17 cellular contexts compared by ENCODE assay signal in genomic region chr12:95951515-95951914, GRCh38. TPM values are rescaled to one million over a fixed set of nuclear protein-coding genes. Genes with fewer than 3 reads are reported as not detected.
"Had no signal": no experiment of that assay in that cellular context is flagged by ENCODE, and none has a peak within 500 bp of the region (broad histone marks: within the 10 kb centered on the region; RNA-seq: fewer than 3 reads in every experiment).

No MANE protein-coding gene starts in this region.

- H3K4me1 Mint-ChIP-seq: mesothelial cell of epicardium, neural crest cell had no signal

- ATAC-seq: gastrocnemius medialis, left colon, right cardiac atrium had no signal

- DNase-seq: activated CD4-positive, alpha-beta T cell treated with anti-CD3 and anti-CD28 coated beads for 1 hour; activated CD4-positive, alpha-beta T cell treated with anti-CD3 and anti-CD28 coated beads, Interleukin-2, amount 50 U/mL, for 48 hours; activated naive CD4-positive, alpha-beta T cell treated with anti-CD3 and anti-CD28 coated beads, Interleukin-2, amount 50 U/mL, for 16 hours; erythroblast; gastrocnemius medialis; left colon; right cardiac atrium; stimulated activated CD4-positive, alpha-beta T cell treated with anti-CD3 and anti-CD28 coated beads, Interleukin-15, amount 100 ng/mL, for 24 hours; stimulated activated CD4-positive, alpha-beta T cell treated with anti-CD3 and anti-CD28 coated beads, Interleukin-4, amount 100 ng/mL, for 1 hour; stimulated activated naive CD4-positive, alpha-beta T cell; substantia nigra had no signal

- H3K9me3 Mint-ChIP-seq: activated T-helper 2 cell treated with anti-CD3 and anti-CD28 coated beads, Interferon-gamma antibody, Interleukin-2, Interleukin-4, amounts not matched to agents 10 μg/mL and 5 μg/mL and 100 μg/mL, durations not matched to agents 14 hours and 24 hours and 36 hours; neural crest cell had no signal

- H3K27ac Mint-ChIP-seq: activated T-helper 2 cell treated with anti-CD3 and anti-CD28 coated beads, Interferon-gamma antibody, Interleukin-2, Interleukin-4, amounts not matched to agents 10 μg/mL and 5 μg/mL and 100 μg/mL, durations not matched to agents 14 hours and 24 hours and 36 hours; mesothelial cell of epicardium had no signal

- H3K36me3 Mint-ChIP-seq: mesothelial cell of epicardium had no signal

- H3K4me3 Mint-ChIP-seq: mesothelial cell of epicardium, neural crest cell had no signal

RNA-seq across cellular contexts. Expression of gene AMDHD1, which starts 8.4 kb away (rescaled TPM):
- total RNA-seq: mesothelial cell of epicardium had no signal

RNA-seq across cellular contexts. Expression of gene CCDC38, which starts 9.1 kb away (rescaled TPM):
- total RNA-seq: chondrocyte, dermis microvascular lymphatic vessel endothelial cell, gastrocnemius medialis, left colon, neural crest cell, tibial nerve had no signal
